Comparison of ENCODE assay signal across 26 cellular contexts in genomic region chr10:29301359-29301910, GRCh38. TPM values are rescaled to one million over a fixed set of nuclear protein-coding genes. Genes with fewer than 3 reads are reported as not detected.
DNase-seq lines count a peak whose midpoint lies in the region; ATAC-seq and TF ChIP-seq lines count a peak whose summit lies in the region.
"Had no signal": no experiment of that assay in that cellular context is flagged by ENCODE, and none has a peak within 500 bp of the region (broad histone marks: within the 10 kb centered on the region; RNA-seq: fewer than 3 reads in every experiment).

No MANE protein-coding gene starts in this region.

- H3K27me3 Mint-ChIP-seq in endodermal cell (ENCODE audit: insufficient read depth) = no peaks in the 10 kb centered on the region
- peaks cover 25% of the 10 kb centered on the region for H3K27me3 Mint-ChIP-seq in activated CD8-positive, alpha-beta T cell treated with anti-CD3 and anti-CD28 coated beads for 36 hours

- in situ Hi-C loops in KBM-7 (cut with MboI; ENCODE audit: low pct_unique_long_range_greater_than_20kb, low sequenced_read_pairs) = no loop called here

- no peak overlapping the region for H2BK120ac ChIP-seq in trophoblast cell (ENCODE audit: insufficient read depth, low read length, poor library complexity)

- peaks cover 1% of the 10 kb centered on the region for H3K79me2 ChIP-seq in trophoblast cell (ENCODE audit: control insufficient read depth, insufficient read depth, low read length, poor library complexity)
- H3K79me2 ChIP-seq in smooth muscle cell (ENCODE audit: low read depth) = no peaks in the 10 kb centered on the region

- no peak overlapping the region for H4K8ac ChIP-seq in trophoblast cell (ENCODE audit: low read depth, low read length)

- H3K18ac ChIP-seq in trophoblast cell (ENCODE audit: low read length) = no peak overlapping the region

- H3K9ac ChIP-seq in endodermal cell (ENCODE audit: extremely low read depth, low read length, poor library complexity, severe bottlenecking) (no peak overlapping the region), trophoblast cell (ENCODE audit: low read length) (no peak overlapping the region), smooth muscle cell (ENCODE audit: low read depth) (no peak overlapping the region)
- H3K9ac ChIP-seq: BLaER1 had no signal

- peaks cover 17% of the 10 kb centered on the region for H3K79me1 ChIP-seq in trophoblast cell (ENCODE audit: low read length)

- DNase-seq in endodermal cell = no peak
- no peak for DNase-seq in trophoblast cell
- DNase-seq in KBM-7 = no peak
- no peak for DNase-seq in activated CD8-positive, alpha-beta T cell treated with anti-CD3 and anti-CD28 coated beads for 36 hours
- DNase-seq in smooth muscle cell (lab: John Stamatoyannopoulos, UW; ENCODE audit: unreplicated experiment) = no peak
- DNase-seq: 8988T; ACHN; BE2C; C1 segment of cervical spinal cord; CD4-positive, alpha-beta memory T cell; CD4-positive, CD25-positive, alpha-beta regulatory T cell; CD8-positive, alpha-beta memory T cell; COR-L47; DMS 273 treated with DMSO at 0.1 percent for 48 hours; DMS153; DMS53; DMS79; DND-41; EL had no signal

- H3K36me3 Mint-ChIP-seq in endodermal cell (ENCODE audit: low read depth) = peaks cover 2% of the 10 kb centered on the region
- H3K36me3 Mint-ChIP-seq in activated CD8-positive, alpha-beta T cell treated with anti-CD3 and anti-CD28 coated beads for 36 hours (ENCODE audit: low read depth) = no peaks in the 10 kb centered on the region
- H3K36me3 Mint-ChIP-seq: CD14-positive monocyte; CD4-positive, alpha-beta memory T cell; CD4-positive, CD25-positive, alpha-beta regulatory T cell had no signal

- H3K36me3 ChIP-seq in HEK293 (ENCODE audit: control insufficient read depth in 2 of 2, insufficient read depth in 1 of 2, low read length in 2 of 2) = no peaks in the 10 kb centered on the region
- no peaks in the 10 kb centered on the region for H3K36me3 ChIP-seq in endodermal cell (ENCODE audit: control insufficient read depth, insufficient read depth, low read length)
- H3K36me3 ChIP-seq in trophoblast cell (ENCODE audit: control insufficient read depth in 1 of 2, insufficient read depth in 2 of 2, low read length in 2 of 2) = peaks cover 2 to 4% of the 10 kb centered on the region in 2 experiments
- peaks cover 15% of the 10 kb centered on the region for H3K36me3 ChIP-seq in smooth muscle cell (ENCODE audit: low read depth)
- H3K36me3 ChIP-seq: BE2C, BLaER1 had no signal

- H3F3A ChIP-seq in smooth muscle cell (ENCODE audit: low read depth) = peaks cover 24% of the 10 kb centered on the region

- H4K91ac ChIP-seq in trophoblast cell (ENCODE audit: low read depth, low read length) = peak overlapping the region; percentile 2

- intact Hi-C loops in activated CD8-positive, alpha-beta T cell treated with anti-CD3 and anti-CD28 coated beads for 36 hours (cut with micrococcal nuclease) = no loop called here

- CTCF ChIA-PET in HEK293 (lab: Yijun Ruan, JAX) = interaction anchor here (0.7 to 1.2 kb wide), 3 partner anchors 11 to 638 kb away, joined by 3 read pairs; no protein-coding TSS in a partner anchor
- CTCF ChIA-PET in activated CD8-positive, alpha-beta T cell treated with anti-CD3 and anti-CD28 coated beads for 36 hours (lab: Charles Lee) = interaction anchor here (2.3 kb wide), 1 partner anchor 638 kb away, joined by 9 read pairs; no protein-coding TSS in a partner anchor

- peaks cover 53% of the 10 kb centered on the region for H3K9me3 Mint-ChIP-seq in endodermal cell
- peaks cover 14% of the 10 kb centered on the region for H3K9me3 Mint-ChIP-seq in activated CD8-positive, alpha-beta T cell treated with anti-CD3 and anti-CD28 coated beads for 36 hours

- H3K23ac ChIP-seq in trophoblast cell (ENCODE audit: low read length) = no peak overlapping the region

- no peak overlapping the region for H3K4me3 ChIP-seq in HEK293 (ENCODE audit: low read depth, low read length)
- peak overlapping the region; percentile 19 for H3K4me3 ChIP-seq in endodermal cell (ENCODE audit: low read length)
- H3K4me3 ChIP-seq in trophoblast cell (ENCODE audit: low read depth, low read length) = no peak overlapping the region
- no peak overlapping the region for H3K4me3 ChIP-seq in smooth muscle cell
- H3K4me3 ChIP-seq: BLaER1 had no signal

- ATAC-seq in activated CD8-positive, alpha-beta T cell treated with anti-CD3 and anti-CD28 coated beads for 36 hours = no peak

- H2BK5ac ChIP-seq in trophoblast cell (ENCODE audit: low read depth, low read length, poor library complexity) = no peak overlapping the region

- H3K14ac ChIP-seq in trophoblast cell (ENCODE audit: low read length) = no peak overlapping the region

- H3K4ac ChIP-seq in trophoblast cell (ENCODE audit: low read depth, low read length) = no peak overlapping the region

- WGBS in endodermal cell (ENCODE audit: insufficient coverage in 1 of 2, insufficient read length in 1 of 2), 2 experiments = 89 to 100% methylated on average over 1 of the region's 1 CpG
- no CpG with 5 or more reads among the region's 1 CpG for WGBS in trophoblast cell (ENCODE audit: extremely low coverage, insufficient coverage, insufficient read length)
- WGBS in smooth muscle cell (ENCODE audit: low lambda C conversion rate) = 94% methylated on average over 1 of the region's 1 CpG

- H2AFZ ChIP-seq in trophoblast cell (ENCODE audit: insufficient read depth, low read length, poor library complexity) (no peak overlapping the region), smooth muscle cell (ENCODE audit: low read depth) (no peak overlapping the region)

- H3K9me3 ChIP-seq in HEK293 (ENCODE audit: control insufficient read depth, insufficient read depth, low read depth, low read length) (no peaks in the 10 kb centered on the region; the same call in 1 of the 2 replicates), endodermal cell (ENCODE audit: control insufficient read depth, low read length) (peaks cover 55% of the 10 kb centered on the region), trophoblast cell (ENCODE audit: insufficient read depth, low read depth, low read length) (peaks cover 14% of the 10 kb centered on the region), smooth muscle cell (replicated peaks; ENCODE audit: low read depth) (peaks cover 27% of the 10 kb centered on the region)
- H3K9me3 ChIP-seq: BE2C had no signal

- H3K4me3 Mint-ChIP-seq in endodermal cell = no peak overlapping the region
- no peak overlapping the region for H3K4me3 Mint-ChIP-seq in activated CD8-positive, alpha-beta T cell treated with anti-CD3 and anti-CD28 coated beads for 36 hours
- H3K4me3 Mint-ChIP-seq: CD14-positive monocyte; CD4-positive, alpha-beta memory T cell; CD4-positive, CD25-positive, alpha-beta regulatory T cell; CD8-positive, alpha-beta memory T cell had no signal

- H3K4me1 ChIP-seq in HEK293 (ENCODE audit: control insufficient read depth, insufficient read depth, low read length) (no peaks in the 10 kb centered on the region; the same call in 1 of the 2 replicates), endodermal cell (ENCODE audit: control insufficient read depth, insufficient read depth, low read length) (no peaks in the 10 kb centered on the region), trophoblast cell (ENCODE audit: control insufficient read depth in 1 of 2, insufficient read depth in 2 of 2, low read length in 2 of 2) (peaks cover 0 to 2% of the 10 kb centered on the region in 2 experiments), smooth muscle cell (ENCODE audit: low read depth) (peaks cover 10% of the 10 kb centered on the region)

- H4K12ac ChIP-seq in trophoblast cell (ENCODE audit: low read depth, low read length) = no peak overlapping the region

- H2AK5ac ChIP-seq in trophoblast cell (ENCODE audit: low read length) = no peak overlapping the region

- H3K27ac ChIP-seq in HEK293 (ENCODE audit: extremely low read depth, low read depth, low read length) (no peak overlapping the region), endodermal cell (ENCODE audit: low read depth, low read length) (no peak overlapping the region), trophoblast cell (ENCODE audit: low read depth, low read length) (no peak overlapping the region), smooth muscle cell (ENCODE audit: low read depth) (no peak overlapping the region)
- H3K27ac ChIP-seq: BLaER1 had no signal

- H3K27me3 ChIP-seq in endodermal cell (ENCODE audit: control insufficient read depth, insufficient read depth, low read length, poor library complexity, severe bottlenecking) (no peaks in the 10 kb centered on the region), trophoblast cell (ENCODE audit: insufficient read depth, low read length) (no peaks in the 10 kb centered on the region), smooth muscle cell (ENCODE audit: low read depth) (no peaks in the 10 kb centered on the region)
- H3K27me3 ChIP-seq: BE2C, BLaER1 had no signal

- TF ChIP-seq CTCF in HEK293 (tag by site-specific recombination; IDR thresholded peaks at IDR 0.05) (no peak), endodermal cell (conservative IDR thresholded peaks at IDR 0.05) (no peak), smooth muscle cell (IDR thresholded peaks at IDR 0.05; ENCODE audit: borderline replicate concordance, insufficient read depth, poor library complexity, severe bottlenecking) (no peak)
- TF ChIP-seq CTCF in activated CD8-positive, alpha-beta T cell treated with anti-CD3 and anti-CD28 coated beads for 36 hours (IDR thresholded peaks at IDR 0.05) = no peak

- H4K20me1 ChIP-seq in smooth muscle cell (ENCODE audit: low read depth) = no peaks in the 10 kb centered on the region
- H4K20me1 ChIP-seq: BLaER1 had no signal

- no peaks in the 10 kb centered on the region for H3K4me1 Mint-ChIP-seq in endodermal cell
- H3K4me1 Mint-ChIP-seq in activated CD8-positive, alpha-beta T cell treated with anti-CD3 and anti-CD28 coated beads for 36 hours (ENCODE audit: low read depth) = no peaks in the 10 kb centered on the region
- H3K4me1 Mint-ChIP-seq: CD4-positive, CD25-positive, alpha-beta regulatory T cell had no signal

- no peak overlapping the region for H3K27ac Mint-ChIP-seq in endodermal cell
- no peak overlapping the region for H3K27ac Mint-ChIP-seq in activated CD8-positive, alpha-beta T cell treated with anti-CD3 and anti-CD28 coated beads for 36 hours
- H3K27ac Mint-ChIP-seq: CD14-positive monocyte; CD4-positive, alpha-beta memory T cell; CD4-positive, CD25-positive, alpha-beta regulatory T cell; CD8-positive, alpha-beta memory T cell had no signal

- H2BK12ac ChIP-seq in trophoblast cell (ENCODE audit: low read length) = no peak overlapping the region

- H3K4me2 ChIP-seq in trophoblast cell (ENCODE audit: low read length) (no peak overlapping the region), smooth muscle cell (no peak overlapping the region)
- H3K4me2 ChIP-seq: BLaER1 had no signal

- POLR2A ChIA-PET in HEK293 (lab: Yijun Ruan, JAX) = no interaction called here
- POLR2A ChIA-PET in activated CD8-positive, alpha-beta T cell treated with anti-CD3 and anti-CD28 coated beads for 36 hours (lab: Charles Lee) = no interaction called here

RNA-seq across cellular contexts. Expression of gene LYZL1, which starts 12.6 kb away (rescaled TPM):
- total RNA-seq in endodermal cell = not detected
- not detected for polyA plus RNA-seq in endodermal cell (2013, experiment 1 of 2)
- polyA plus RNA-seq in endodermal cell (2013, experiment 2 of 2) = not detected
- 0.05 and 0.07 TPM in 2 replicates for polyA plus RNA-seq in trophoblast cell (2013)
- not detected for total RNA-seq in activated CD8-positive, alpha-beta T cell treated with anti-CD3 and anti-CD28 coated beads for 36 hours
- total RNA-seq in smooth muscle cell = not detected in 2 replicates
- polyA plus RNA-seq in smooth muscle cell = not detected in 2 replicates
- total RNA-seq: A673; CD4-positive, alpha-beta memory T cell; CD4-positive, CD25-positive, alpha-beta regulatory T cell; CD8-positive, alpha-beta memory T cell; Daoy; G401 had no signal
- polyA plus RNA-seq: AG04450; CD14-positive monocyte; CD4-positive, alpha-beta memory T cell; CD4-positive, CD25-positive, alpha-beta regulatory T cell; CD8-positive, alpha-beta memory T cell had no signal
